ENCODE assay signal across 8 cellular contexts in the genomic region with DNA sequence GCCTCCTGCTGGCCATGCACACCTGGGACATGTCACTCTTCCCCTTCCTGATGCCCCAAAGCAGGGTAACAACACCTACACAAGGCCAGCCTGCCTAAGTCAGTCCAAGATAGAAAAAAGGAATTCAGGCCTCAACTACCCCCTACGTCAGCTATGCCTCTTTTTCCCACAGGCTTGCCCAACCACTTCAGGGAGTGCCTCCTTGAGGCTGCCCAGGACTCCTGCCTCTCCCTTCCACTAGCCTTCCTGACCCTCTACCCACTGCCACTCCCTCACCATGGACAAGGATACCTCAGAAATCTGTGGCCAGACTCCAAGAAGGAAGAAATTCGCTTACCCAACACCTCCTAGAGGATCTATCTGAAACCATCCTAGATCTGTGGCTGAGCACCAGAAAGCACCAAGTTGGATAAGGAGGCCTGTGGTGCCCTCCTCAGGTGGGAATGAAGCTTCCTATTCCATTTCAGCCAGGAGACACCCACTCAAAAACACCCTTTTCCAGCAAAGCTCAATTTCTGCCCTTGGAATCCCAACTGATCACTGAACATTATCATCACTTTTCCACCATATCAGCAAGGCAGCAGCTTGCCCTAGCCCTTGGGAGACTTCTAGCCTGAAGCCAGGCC. TPM values are rescaled to one million over a fixed set of nuclear protein-coding genes. Genes with fewer than 3 reads are reported as not detected.
DNase-seq lines count a peak whose midpoint lies in the region; ATAC-seq and TF ChIP-seq lines count a peak whose summit lies in the region.

No MANE protein-coding gene starts in this region.

- TF ChIP-seq POLR2A in erythroblast (IDR thresholded peaks at IDR 0.05; ENCODE audit: low read length) = no peak

- H3K9ac ChIP-seq in ES-I3 (ENCODE audit: low read depth, low read length) (peak overlapping the region; percentile 73; the same call in 1 of the 2 replicates), parathyroid adenoma (no peak overlapping the region)

- H3K4me1 ChIP-seq in ES-I3 (ENCODE audit: insufficient read depth, low read length) (no peaks in the 10 kb centered on the region; the same call in 1 of the 2 replicates), OCI-LY7 (ENCODE audit: insufficient read depth, low read length, poor library complexity, severe bottlenecking) (peaks cover 45% of the 10 kb centered on the region), parathyroid adenoma (no peaks in the 10 kb centered on the region)

- DNase-seq in OCI-LY7 (ENCODE audit: low spot score) (no peak), erythroblast (lab: John Stamatoyannopoulos, UW) (peak; percentile 2 to 28), SIG-M5 treated with dmso at 0.1 percent for 504 hours (lab: John Stamatoyannopoulos, UW; ENCODE audit: unreplicated experiment) (no peak), NCI-H510A treated with DMSO at 0.1 percent for 48 hours (lab: John Stamatoyannopoulos, UW) (no peak)
- no peak for DNase-seq in activated CD8-positive, alpha-beta memory T cell treated with anti-CD3 and anti-CD28 coated beads, Interleukin-2, amount 50 U/mL, for 48 hours

- TF ChIP-seq CTCF in OCI-LY7 (conservative IDR thresholded peaks at IDR 0.05; ENCODE audit: low read length) (no peak), parathyroid adenoma (IDR thresholded peaks at IDR 0.05) (no peak)

- H3K4me2 ChIP-seq in OCI-LY7 (ENCODE audit: low read length) = peak overlapping the region; percentile 96
- H3K4me2 ChIP-seq in parathyroid adenoma (ENCODE audit: low read length) = peak overlapping the region; percentile 86

- BruUV-seq in OCI-LY7 (replicated peaks; lab: Mats Ljungman, UMichigan) = no TSS peak

- CTCF ChIA-PET in OCI-LY7 (lab: Charles Lee; ENCODE audit: unreplicated experiment) = no interaction called here

- no peak for ATAC-seq in GM18498 (IDR thresholded peaks at IDR 0.05; ENCODE audit: unreplicated experiment)

- no peaks in the 10 kb centered on the region for H3K27me3 ChIP-seq in parathyroid adenoma (ENCODE audit: control insufficient read depth, insufficient read depth, low read length)

- POLR2A ChIA-PET in OCI-LY7 (lab: Charles Lee) = interaction anchor here (1.2 kb wide), 1 partner anchor 25 kb away, joined by 3 read pairs; no protein-coding TSS in a partner anchor

- peak overlapping the region; percentile 100 for H3K4me3 ChIP-seq in OCI-LY7 (ENCODE audit: low read depth, low read length, poor library complexity, severe bottlenecking)
- peak overlapping the region; percentile 5 for H3K4me3 ChIP-seq in parathyroid adenoma (ENCODE audit: low read depth, low read length)

- no peak overlapping the region for H2AFZ ChIP-seq in OCI-LY7 (ENCODE audit: low read length)
- no peak overlapping the region for H2AFZ ChIP-seq in parathyroid adenoma

- H3K9me3 ChIP-seq in ES-I3 (ENCODE audit: control insufficient read depth, insufficient read depth, low read length) (no peaks in the 10 kb centered on the region), OCI-LY7 (ENCODE audit: low read length) (no peaks in the 10 kb centered on the region), parathyroid adenoma (ENCODE audit: control insufficient read depth, low read length) (no peaks in the 10 kb centered on the region)

- H3K9me2 ChIP-seq in OCI-LY7 (ENCODE audit: insufficient read depth, low read length) = no peaks in the 10 kb centered on the region

- intact Hi-C loops in OCI-LY7 (cut with micrococcal nuclease; ENCODE audit: unreplicated experiment) = loop anchor here (10.0 kb wide), 1 partner anchor 128 kb away; a partner anchor contains a TSS

- no peak overlapping the region for H3K27ac ChIP-seq in OCI-LY7 (ENCODE audit: low read depth, low read length, poor library complexity, severe bottlenecking)
- no peak overlapping the region for H3K27ac ChIP-seq in parathyroid adenoma

- H3K36me3 ChIP-seq in ES-I3 (ENCODE audit: insufficient read depth, low read length) (no peaks in the 10 kb centered on the region; the same call in 1 of the 2 replicates), OCI-LY7 (ENCODE audit: insufficient read depth, low read length) (peaks cover 52% of the 10 kb centered on the region), parathyroid adenoma (ENCODE audit: control insufficient read depth, insufficient read depth, low read length) (no peaks in the 10 kb centered on the region)

- H4K20me1 ChIP-seq in OCI-LY7 (ENCODE audit: insufficient read depth, low read length) = peaks cover 15% of the 10 kb centered on the region

- H3K79me2 ChIP-seq in OCI-LY7 (ENCODE audit: insufficient read depth, low read depth, low read length) (peaks cover 48% of the 10 kb centered on the region), parathyroid adenoma (peaks cover 34% of the 10 kb centered on the region)

RNA-seq across cellular contexts. Expression of a gene that starts 1.8 kb away (rescaled TPM):
- total RNA-seq in OCI-LY7 (2014; rRNA removed; shearing (Covaris generic)) = 54.8 and 58.9 TPM in 2 replicates
- 88.0 and 90.5 TPM in 2 replicates for total RNA-seq in OCI-LY7 (2022)

RNA-seq across cellular contexts. Expression of a gene that starts 58.2 kb away (rescaled TPM):
- total RNA-seq in OCI-LY7 (2014; rRNA removed; shearing (Covaris generic)) = not detected in 2 replicates
- not detected in 2 replicates for total RNA-seq in OCI-LY7 (2022)

Comparison
In these comparisons a context has a peak if more than half of its experiments do, and no peak if none do; other contexts are left out.
1. DNase-seq: peak in erythroblast (2 of 2); none in OCI-LY7 (single experiment), SIG-M5 treated with dmso at 0.1 percent for 504 hours (single experiment), activated CD8-positive, alpha-beta memory T cell treated with anti-CD3 and anti-CD28 coated beads, Interleukin-2, amount 50 U/mL, for 48 hours (single experiment) and NCI-H510A treated with DMSO at 0.1 percent for 48 hours (single experiment).